ENCODE assay signal across 8 cellular contexts in the genomic region with DNA sequence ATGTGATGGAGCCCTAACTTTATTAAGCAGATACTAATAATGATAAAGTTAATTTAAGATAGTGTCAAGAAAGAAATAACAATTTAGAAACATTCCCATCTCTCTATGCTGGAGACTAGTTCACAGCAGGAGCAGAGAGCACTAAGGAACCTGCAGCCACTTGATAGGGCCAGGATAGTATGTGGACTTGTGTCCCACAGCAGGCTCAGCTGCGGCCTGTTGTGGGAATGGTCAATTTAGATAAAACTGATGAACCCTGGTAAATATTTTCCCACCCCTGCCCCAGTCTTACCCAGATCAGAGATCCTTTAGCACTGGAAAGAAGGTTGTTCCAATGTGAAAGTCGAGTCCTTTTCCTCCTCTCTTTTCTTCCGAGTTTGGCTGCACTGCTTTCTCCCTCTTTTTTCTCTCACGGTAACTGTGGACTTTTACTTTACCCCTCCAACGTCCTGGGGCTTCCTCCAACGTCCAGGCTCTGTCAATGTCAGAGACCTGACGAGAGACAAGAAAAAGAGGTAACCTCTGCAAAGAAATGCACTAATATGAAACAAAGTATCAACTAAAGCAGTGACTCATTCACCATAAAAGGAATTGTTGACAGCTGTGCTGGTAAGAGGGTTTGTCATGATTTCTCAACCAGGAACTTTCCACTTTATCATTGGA. TPM values are rescaled to one million over a fixed set of nuclear protein-coding genes. Genes with fewer than 3 reads are reported as not detected.
A peak's percentile ranks its signal among the peaks of the same experiment; 100 is the strongest.
DNase-seq lines count a peak whose midpoint lies in the region; ATAC-seq and TF ChIP-seq lines count a peak whose summit lies in the region.

A gene with protein sequence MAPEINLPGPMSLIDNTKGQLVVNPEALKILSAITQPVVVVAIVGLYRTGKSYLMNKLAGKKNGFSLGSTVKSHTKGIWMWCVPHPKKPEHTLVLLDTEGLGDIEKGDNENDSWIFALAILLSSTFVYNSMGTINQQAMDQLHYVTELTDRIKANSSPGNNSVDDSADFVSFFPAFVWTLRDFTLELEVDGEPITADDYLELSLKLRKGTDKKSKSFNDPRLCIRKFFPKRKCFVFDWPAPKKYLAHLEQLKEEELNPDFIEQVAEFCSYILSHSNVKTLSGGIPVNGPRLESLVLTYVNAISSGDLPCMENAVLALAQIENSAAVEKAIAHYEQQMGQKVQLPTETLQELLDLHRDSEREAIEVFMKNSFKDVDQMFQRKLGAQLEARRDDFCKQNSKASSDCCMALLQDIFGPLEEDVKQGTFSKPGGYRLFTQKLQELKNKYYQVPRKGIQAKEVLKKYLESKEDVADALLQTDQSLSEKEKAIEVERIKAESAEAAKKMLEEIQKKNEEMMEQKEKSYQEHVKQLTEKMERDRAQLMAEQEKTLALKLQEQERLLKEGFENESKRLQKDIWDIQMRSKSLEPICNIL (minus strand): TSS at position 544 of the 663 bp plus-strand sequence. CDS start 4,148 bp downstream, outside the sequence.

- no peaks in the 10 kb centered on the region for H3K27me3 ChIP-seq in BLaER1 treated with 17β-estradiol and CSF1 and Interleukin-3, amounts not matched to agents 10 nM and 100 nM
- H3K27me3 ChIP-seq in mesenchymal stem cell (ENCODE audit: control insufficient read depth in 1 of 2, insufficient read depth in 1 of 2, low read length in 2 of 2): no peaks in the 10 kb centered on the region
- H3K27me3 ChIP-seq in upper lobe of right lung: no peaks in the 10 kb centered on the region

- H3K27ac ChIP-seq in BLaER1 treated with 17β-estradiol and CSF1 and Interleukin-3, amounts not matched to agents 10 nM and 100 nM: peak within 1 kb of the TSS; percentile 41 to 81 (median 67); a peak in 20 of 22 replicates
- H3K27ac ChIP-seq in mesenchymal stem cell (ENCODE audit: low read length, poor library complexity, severe bottlenecking): peak within 1 kb of the TSS; percentile 83
- peak within 1 kb of the TSS; percentile 87 for H3K27ac ChIP-seq in upper lobe of right lung

- peak within 1 kb of the TSS; percentile 39 for H2AFZ ChIP-seq in mesenchymal stem cell (ENCODE audit: low read depth, low read length)

- peaks cover 64% of the 10 kb centered on the region for H3K4me1 Mint-ChIP-seq in dendritic cell treated with granulocyte-macrophage colony-stimulating factor and Interleukin-4, amounts not matched to agents 40 ng/mL and 50 ng/mL, for 4 days (ENCODE audit: low read depth)

- H3K4me3 Mint-ChIP-seq in dendritic cell treated with granulocyte-macrophage colony-stimulating factor and Interleukin-4, amounts not matched to agents 40 ng/mL and 50 ng/mL, for 4 days: peak within 1 kb of the TSS; percentile 87

- peak within 1 kb of the TSS; percentile 73 for H2BK5ac ChIP-seq in mesenchymal stem cell (ENCODE audit: low read depth, low read length, poor library complexity, severe bottlenecking)

- peak within 1 kb of the TSS; percentile 73 for H2BK120ac ChIP-seq in mesenchymal stem cell (ENCODE audit: low read depth, low read length)

- H3K36me3 ChIP-seq in BLaER1 treated with 17β-estradiol and CSF1 and Interleukin-3, amounts not matched to agents 10 nM and 100 nM: peaks cover 0 to 18% (median 0%) of the 10 kb centered on the region in 11 experiments; a peak in 5 of 22 replicates
- peaks cover 0 to 13% of the 10 kb centered on the region in 2 experiments for H3K36me3 ChIP-seq in mesenchymal stem cell (ENCODE audit: control insufficient read depth in 1 of 2, insufficient read depth in 2 of 2, low read depth in 1 of 2, low read length in 2 of 2)
- H3K36me3 ChIP-seq in upper lobe of right lung: peaks cover 10% of the 10 kb centered on the region

- H3K36me3 Mint-ChIP-seq in dendritic cell treated with granulocyte-macrophage colony-stimulating factor and Interleukin-4, amounts not matched to agents 40 ng/mL and 50 ng/mL, for 4 days (ENCODE audit: low read depth): peaks cover 12% of the 10 kb centered on the region

- no peaks in the 10 kb centered on the region for H3K9me3 Mint-ChIP-seq in dendritic cell treated with granulocyte-macrophage colony-stimulating factor and Interleukin-4, amounts not matched to agents 40 ng/mL and 50 ng/mL, for 4 days

- intact Hi-C loops in T-helper 1 cell treated with Interleukin-12 subunit alpha and Interleukin-12 subunit beta and Interleukin-4 antibody, amounts not matched to agents 30 ng/mL and 1 ng/mL, for 36 hours (cut with micrococcal nuclease): loop anchor here (1.0 to 2.0 kb wide), 13 partner anchors 15 to 719 kb away; partner anchors contain the start of genes GBP1 and GTF2B
- intact Hi-C loops in dendritic cell treated with granulocyte-macrophage colony-stimulating factor and Interleukin-4, amounts not matched to agents 40 ng/mL and 50 ng/mL, for 4 days (cut with micrococcal nuclease): no loop called here
- intact Hi-C loops in upper lobe of right lung (cut with DNase I): no loop called here

- peak within 1 kb of the TSS in 9 of 11 experiments; percentile 20 to 80 (median 62); a peak in 17 of 22 replicates for H3K9ac ChIP-seq in BLaER1 treated with 17β-estradiol and CSF1 and Interleukin-3, amounts not matched to agents 10 nM and 100 nM
- peak within 1 kb of the TSS; percentile 89 for H3K9ac ChIP-seq in mesenchymal stem cell (ENCODE audit: low read length)

- peak within 1 kb of the TSS; percentile 40 to 98 (median 66); a peak in 21 of 22 replicates for H3K4me2 ChIP-seq in BLaER1 treated with 17β-estradiol and CSF1 and Interleukin-3, amounts not matched to agents 10 nM and 100 nM
- peak within 1 kb of the TSS; percentile 82 for H3K4me2 ChIP-seq in mesenchymal stem cell (ENCODE audit: low read length, poor library complexity, severe bottlenecking)

- peaks cover 19 to 74% (median 41%) of the 10 kb centered on the region in 10 experiments for H3K4me1 ChIP-seq in BLaER1 treated with 17β-estradiol and CSF1 and Interleukin-3, amounts not matched to agents 10 nM and 100 nM
- H3K4me1 ChIP-seq in mesenchymal stem cell (ENCODE audit: control insufficient read depth, insufficient read depth, low read depth, low read length) (peaks cover 8% of the 10 kb centered on the region), upper lobe of right lung (peaks cover 37% of the 10 kb centered on the region)

- no peaks in the 10 kb centered on the region for H3K27me3 Mint-ChIP-seq in dendritic cell treated with granulocyte-macrophage colony-stimulating factor and Interleukin-4, amounts not matched to agents 40 ng/mL and 50 ng/mL, for 4 days

- H3K9me3 ChIP-seq in BLaER1 treated with 17β-estradiol and CSF1 and Interleukin-3, amounts not matched to agents 10 nM and 100 nM (replicated peaks in 1 of 11): peaks cover 0 to 15% (median 12%) of the 10 kb centered on the region in 11 experiments; a peak in 17 of 22 replicates
- H3K9me3 ChIP-seq in mesenchymal stem cell (ENCODE audit: control insufficient read depth, low read length) (no peaks in the 10 kb centered on the region), upper lobe of right lung (no peaks in the 10 kb centered on the region)

- H4K8ac ChIP-seq in mesenchymal stem cell (ENCODE audit: low read length): peak within 1 kb of the TSS; percentile 17

- 19% methylated on average over 7 of the region's 7 CpGs for WGBS in mesenchymal stem cell

- DNase-seq in mesenchymal stem cell (peak; percentile 94), upper lobe of right lung (no peak)
- no peak for DNase-seq in activated CD4-positive, CD25-positive, alpha-beta regulatory T cell (lab: John Stamatoyannopoulos, UW)

- peak within 1 kb of the TSS; percentile 71 to 77 for H2BK12ac ChIP-seq in mesenchymal stem cell (ENCODE audit: low read length in 2 of 2)

- H3K4ac ChIP-seq in mesenchymal stem cell (ENCODE audit: low read depth in 1 of 2, low read length in 2 of 2): peak within 1 kb of the TSS in 1 of 2 experiments; percentile 79

- peak within 1 kb of the TSS; percentile 73 to 79 for H3K18ac ChIP-seq in mesenchymal stem cell (ENCODE audit: low read depth in 1 of 2, low read length in 2 of 2)

- ATAC-seq in GM19043 (IDR thresholded peaks at IDR 0.05; ENCODE audit: low read depth, unreplicated experiment) (peak; percentile 67), HG03196 (IDR thresholded peaks at IDR 0.05; ENCODE audit: unreplicated experiment) (peak; percentile 87), upper lobe of right lung (peak; percentile 87)

- peak within 1 kb of the TSS in 8 of 10 experiments; percentile 33 to 68 (median 62); a peak in 15 of 20 replicates for H3K4me3 ChIP-seq in BLaER1 treated with 17β-estradiol and CSF1 and Interleukin-3, amounts not matched to agents 10 nM and 100 nM
- H3K4me3 ChIP-seq in mesenchymal stem cell (ENCODE audit: insufficient read depth in 1 of 2, low read depth in 1 of 2, low read length in 2 of 2) (peak within 1 kb of the TSS in 1 of 2 experiments; percentile 85), upper lobe of right lung (peak within 1 kb of the TSS; percentile 63)

- H2BK15ac ChIP-seq in mesenchymal stem cell (ENCODE audit: low read depth, poor library complexity, severe bottlenecking): peak within 1 kb of the TSS; percentile 28

- H3K79me1 ChIP-seq in mesenchymal stem cell (replicated peaks; ENCODE audit: low read length, poor library complexity, severe bottlenecking): peaks cover 1% of the 10 kb centered on the region

- peak within 1 kb of the TSS; percentile 83 for H4K91ac ChIP-seq in mesenchymal stem cell (ENCODE audit: low read length)

- peak within 1 kb of the TSS; percentile 96 for H3K27ac Mint-ChIP-seq in dendritic cell treated with granulocyte-macrophage colony-stimulating factor and Interleukin-4, amounts not matched to agents 40 ng/mL and 50 ng/mL, for 4 days

- H4K20me1 ChIP-seq in BLaER1 treated with 17β-estradiol and CSF1 and Interleukin-3, amounts not matched to agents 10 nM and 100 nM: no peaks in the 10 kb centered on the region

- no peak within 1 kb of the TSS for H2AK5ac ChIP-seq in mesenchymal stem cell (ENCODE audit: low read length, severe bottlenecking)

- TF ChIP-seq CTCF in upper lobe of right lung (IDR thresholded peaks at IDR 0.05): no peak

- H3K14ac ChIP-seq in mesenchymal stem cell (ENCODE audit: low read length in 2 of 2): peak within 1 kb of the TSS in 1 of 2 experiments; percentile 65

- H3K23ac ChIP-seq in mesenchymal stem cell (ENCODE audit: low read length in 2 of 2): no peak within 1 kb of the TSS

RNA-seq across cellular contexts. Expression of the gene that starts here (rescaled TPM):
- total RNA-seq in T-helper 1 cell treated with Interleukin-12 subunit alpha and Interleukin-12 subunit beta and Interleukin-4 antibody, amounts not matched to agents 30 ng/mL and 1 ng/mL, for 36 hours: 196 and 198 TPM in 2 replicates
- polyA plus RNA-seq in mesenchymal stem cell (2013, experiment 1 of 2): 29.7 TPM
- 29.3 TPM for polyA plus RNA-seq in mesenchymal stem cell (2013, experiment 2 of 2)
- total RNA-seq in upper lobe of right lung: 40.8 TPM
